ENCODE assay signal across 15 cellular contexts in the genomic region with DNA sequence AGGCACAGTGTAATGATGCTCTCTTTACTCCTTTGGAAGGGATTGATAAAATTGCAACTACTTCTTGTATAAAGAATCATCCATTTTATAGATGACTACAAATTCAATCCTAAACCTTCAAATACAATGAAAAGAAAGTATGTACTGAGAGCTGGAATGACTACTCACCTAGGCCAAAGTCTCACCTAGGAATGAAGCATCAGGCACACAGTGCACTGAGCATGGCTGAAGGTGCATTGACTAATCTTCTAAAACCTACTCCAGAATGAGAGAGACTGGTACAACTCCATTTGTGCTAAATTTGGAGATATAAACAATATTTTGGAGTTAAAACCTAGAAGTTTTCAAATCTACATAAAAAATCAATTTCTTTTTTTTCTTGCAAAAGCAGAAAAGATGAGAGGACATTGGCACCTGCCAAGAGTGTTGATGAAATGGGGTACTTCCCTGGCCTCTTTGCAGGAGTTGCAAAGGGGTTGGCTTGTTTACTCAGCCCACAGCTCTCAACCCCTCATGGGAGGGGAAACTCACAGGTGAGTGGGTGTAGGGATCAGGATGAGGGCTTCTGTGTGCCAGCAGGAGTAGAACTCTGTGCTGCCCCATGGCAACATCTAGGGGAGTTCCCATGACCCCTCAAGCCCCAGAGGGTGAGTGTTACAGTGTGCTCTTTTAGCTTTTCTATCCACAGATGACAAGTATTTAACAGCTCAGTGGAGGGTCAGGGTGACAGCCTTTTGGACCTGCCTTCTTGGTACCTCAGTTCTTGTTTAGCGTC. TPM values are rescaled to one million over a fixed set of nuclear protein-coding genes. Genes with fewer than 3 reads are reported as not detected.
DNase-seq lines count a peak whose midpoint lies in the region; ATAC-seq and TF ChIP-seq lines count a peak whose summit lies in the region.
"Had no signal": no experiment of that assay in that cellular context is flagged by ENCODE, and none has a peak within 500 bp of the region (broad histone marks: within the 10 kb centered on the region; RNA-seq: fewer than 3 reads in every experiment).

No MANE protein-coding gene starts in this region.

- H3K27me3 Mint-ChIP-seq in T-cell, result no peaks in the 10 kb centered on the region
- no peaks in the 10 kb centered on the region for H3K27me3 Mint-ChIP-seq in dendritic cell treated with granulocyte-macrophage colony-stimulating factor and Interleukin-4, amounts not matched to agents 40 ng/mL and 50 ng/mL, for 4 days

- H3K27ac Mint-ChIP-seq in T-cell, result peak overlapping the region; percentile 94 to 96
- H3K27ac Mint-ChIP-seq in dendritic cell treated with granulocyte-macrophage colony-stimulating factor and Interleukin-4, amounts not matched to agents 40 ng/mL and 50 ng/mL, for 4 days, result peak overlapping the region; percentile 28

- peak; percentile 32 for DNase-seq in activated naive CD4-positive, alpha-beta T cell treated with Interleukin-2 at 50 U/mL for 16 hours
- no peak for DNase-seq in activated naive CD4-positive, alpha-beta T cell (lab: John Stamatoyannopoulos, UW)
- DNase-seq in T-cell (peak in 15 of 34 experiments; percentile 13 to 61 (median 27)), NCI-H526 (lab: John Stamatoyannopoulos, UW) (no peak), NCI-H2029 treated with DMSO at 0.1 percent for 48 hours (lab: John Stamatoyannopoulos, UW) (no peak), GM20000 (ENCODE audit: low spot score) (no peak)
- DNase-seq: EL, left ventricle myocardium inferior, PC-3, T1000 had no signal

- POLR2A ChIA-PET in T-cell (lab: Charles Lee), result interaction anchor here in 1 of 2 donors (0.6 kb wide), 2 partner anchors 17 to 53 kb away, joined by 3 read pairs; no protein-coding TSS in a partner anchor

- CTCF ChIA-PET in T-cell (lab: Charles Lee), result no interaction called here

- H3K4me1 Mint-ChIP-seq in T-cell, result peaks cover 67 to 77% (median 71%) of the 10 kb centered on the region in 3 donors
- H3K4me1 Mint-ChIP-seq in dendritic cell treated with granulocyte-macrophage colony-stimulating factor and Interleukin-4, amounts not matched to agents 40 ng/mL and 50 ng/mL, for 4 days (ENCODE audit: low read depth), result peaks cover 56% of the 10 kb centered on the region

- intact Hi-C loops in dendritic cell treated with granulocyte-macrophage colony-stimulating factor and Interleukin-4, amounts not matched to agents 40 ng/mL and 50 ng/mL, for 4 days (cut with micrococcal nuclease), result loop anchor here (10.0 kb wide), 1 partner anchor 367 kb away; no protein-coding TSS in a partner anchor

- peaks cover 24% of the 10 kb centered on the region for H3K36me3 Mint-ChIP-seq in T-cell
- H3K36me3 Mint-ChIP-seq in dendritic cell treated with granulocyte-macrophage colony-stimulating factor and Interleukin-4, amounts not matched to agents 40 ng/mL and 50 ng/mL, for 4 days (ENCODE audit: low read depth), result peaks cover 6% of the 10 kb centered on the region

- H3K9me3 Mint-ChIP-seq in T-cell, result peaks cover 16 to 63% (median 45%) of the 10 kb centered on the region in 3 donors
- H3K9me3 Mint-ChIP-seq in dendritic cell treated with granulocyte-macrophage colony-stimulating factor and Interleukin-4, amounts not matched to agents 40 ng/mL and 50 ng/mL, for 4 days, result peaks cover 5% of the 10 kb centered on the region

- ATAC-seq in T-cell (replicated peaks in 1 of 4) (peak; percentile 36 to 65 (median 38)), HG03025 (IDR thresholded peaks at IDR 0.05; ENCODE audit: low FRiP score, unreplicated experiment) (no peak)
- ATAC-seq: PC-3 had no signal

- H3K4me3 Mint-ChIP-seq in T-cell, result peak overlapping the region in 2 of 3 donors; percentile 39 to 61
- no peak overlapping the region for H3K4me3 Mint-ChIP-seq in dendritic cell treated with granulocyte-macrophage colony-stimulating factor and Interleukin-4, amounts not matched to agents 40 ng/mL and 50 ng/mL, for 4 days

- no peak for TF ChIP-seq CTCF in GM20000 (IDR thresholded peaks at IDR 0.05; ENCODE audit: extremely low read depth, missing control alignments)

RNA-seq across cellular contexts. Expression of gene CLECL1, which starts 31.3 kb away (rescaled TPM):
- 1 to 10 TPM; 1.1 to 4.4 (median 2.9) TPM for total RNA-seq in T-cell
- total RNA-seq: cardiac septum, hepatocyte, left ventricle myocardium inferior, PC-3, vagina had no signal

RNA-seq across cellular contexts. Expression of gene CLEC2D, which starts 32.1 kb away (rescaled TPM):
- total RNA-seq in T-cell, result 100 to 1,000 TPM; 217 to 338 (median 311) TPM

RNA-seq across cellular contexts. Expression of gene CD69, which starts 59.1 kb away (rescaled TPM):
- total RNA-seq in T-cell, result 100 to 1,000 TPM in 2 of 5 donors, 10 to 100 TPM in 3; 36.7 to 746 (median 39.4) TPM
- total RNA-seq: PC-3 had no signal
